14 cellular contexts compared by ENCODE assay signal in genomic region chr12:57389033-57389432, GRCh38. TPM values are rescaled to one million over a fixed set of nuclear protein-coding genes. Genes with fewer than 3 reads are reported as not detected.
DNase-seq lines count a peak whose midpoint lies in the region; ATAC-seq lines count a peak whose summit lies in the region.
"Had no signal": no experiment of that assay in that cellular context is flagged by ENCODE, and none has a peak within 500 bp of the region (broad histone marks: within the 10 kb centered on the region; RNA-seq: fewer than 3 reads in every experiment).

No MANE protein-coding gene starts in this region.

- H3K36me3 Mint-ChIP-seq in T-helper 17 cell (ENCODE audit: low read depth), result peaks cover 7% of the 10 kb centered on the region

- H3K4me3 Mint-ChIP-seq in T-helper 17 cell, result no peak overlapping the region
- H3K4me3 Mint-ChIP-seq: activated CD8-positive, alpha-beta memory T cell treated with anti-CD3 and anti-CD28 coated beads, Interleukin-2, amount 10 ng/mL, durations not matched to agents 7 days and 5 days; CD4-positive, alpha-beta T cell had no signal

- DNase-seq in left ventricle myocardium superior, result no peak
- no peak for DNase-seq in Right ventricle myocardium inferior (ENCODE audit: missing footprints)
- no peak for DNase-seq in T-helper 17 cell
- peak; percentile 34 for DNase-seq in fibroblast of the conjunctiva (ENCODE audit: low read depth)
- DNase-seq in DMS53 (lab: John Stamatoyannopoulos, UW), result no peak
- no peak for DNase-seq in NCI-H345 treated with DMSO at 0.1 percent for 48 hours (lab: John Stamatoyannopoulos, UW; ENCODE audit: unreplicated experiment)
- DNase-seq: activated CD8-positive, alpha-beta memory T cell treated with anti-CD3 and anti-CD28 coated beads, Interleukin-2, amount 10 ng/mL, durations not matched to agents 7 days and 5 days; CD4-positive, alpha-beta T cell; NCI-H2227 treated with DMSO at 0.1 percent for 48 hours; T-helper 1 cell; uterus had no signal

- ATAC-seq in left ventricle myocardium superior (peak; percentile 44), Right ventricle myocardium inferior (no peak), T-helper 17 cell (no peak), GM21737 (IDR thresholded peaks at IDR 0.05; ENCODE audit: unreplicated experiment) (no peak), GM21529 (IDR thresholded peaks at IDR 0.05; ENCODE audit: unreplicated experiment) (no peak)
- ATAC-seq: activated CD8-positive, alpha-beta memory T cell treated with anti-CD3 and anti-CD28 coated beads, Interleukin-2, amount 10 ng/mL, durations not matched to agents 7 days and 5 days had no signal

- H3K4me1 Mint-ChIP-seq in T-helper 17 cell, result peaks cover 2% of the 10 kb centered on the region

- intact Hi-C loops in left ventricle myocardium superior (cut with micrococcal nuclease), result no loop called here
- intact Hi-C loops in Right ventricle myocardium inferior (cut with DNase I), result no loop called here

- no peaks in the 10 kb centered on the region for H3K27me3 Mint-ChIP-seq in T-helper 17 cell
- H3K27me3 Mint-ChIP-seq: activated CD8-positive, alpha-beta memory T cell treated with anti-CD3 and anti-CD28 coated beads, Interleukin-2, amount 10 ng/mL, durations not matched to agents 7 days and 5 days; CD4-positive, alpha-beta T cell had no signal

- peak overlapping the region; percentile 69 for H3K27ac Mint-ChIP-seq in T-helper 17 cell
- H3K27ac Mint-ChIP-seq: activated CD8-positive, alpha-beta memory T cell treated with anti-CD3 and anti-CD28 coated beads, Interleukin-2, amount 10 ng/mL, durations not matched to agents 7 days and 5 days; CD4-positive, alpha-beta T cell had no signal

- H3K9me3 ChIP-seq in T-helper 17 cell (ENCODE audit: control insufficient read depth, low read length, poor library complexity, severe bottlenecking), result no peaks in the 10 kb centered on the region
- H3K9me3 ChIP-seq: neutrophil, uterus had no signal

RNA-seq across cellular contexts. Expression of gene R3HDM2, which starts 41.8 kb away (rescaled TPM):
- total RNA-seq in left ventricle myocardium superior, result 54.4 TPM
- 56.7 TPM for total RNA-seq in Right ventricle myocardium inferior
- total RNA-seq in T-helper 17 cell, result 100 to 1,000 TPM; 101 to 115 TPM

RNA-seq across cellular contexts. Expression of gene INHBC, which starts 45.6 kb away (rescaled TPM):
- total RNA-seq in left ventricle myocardium superior, result not detected
- total RNA-seq in Right ventricle myocardium inferior, result not detected
- not detected for total RNA-seq in T-helper 17 cell
- total RNA-seq: activated CD8-positive, alpha-beta memory T cell treated with anti-CD3 and anti-CD28 coated beads, Interleukin-2, amount 10 ng/mL, durations not matched to agents 7 days and 5 days; uterus had no signal
